13 cellular contexts compared by ENCODE assay signal in the genomic region with DNA sequence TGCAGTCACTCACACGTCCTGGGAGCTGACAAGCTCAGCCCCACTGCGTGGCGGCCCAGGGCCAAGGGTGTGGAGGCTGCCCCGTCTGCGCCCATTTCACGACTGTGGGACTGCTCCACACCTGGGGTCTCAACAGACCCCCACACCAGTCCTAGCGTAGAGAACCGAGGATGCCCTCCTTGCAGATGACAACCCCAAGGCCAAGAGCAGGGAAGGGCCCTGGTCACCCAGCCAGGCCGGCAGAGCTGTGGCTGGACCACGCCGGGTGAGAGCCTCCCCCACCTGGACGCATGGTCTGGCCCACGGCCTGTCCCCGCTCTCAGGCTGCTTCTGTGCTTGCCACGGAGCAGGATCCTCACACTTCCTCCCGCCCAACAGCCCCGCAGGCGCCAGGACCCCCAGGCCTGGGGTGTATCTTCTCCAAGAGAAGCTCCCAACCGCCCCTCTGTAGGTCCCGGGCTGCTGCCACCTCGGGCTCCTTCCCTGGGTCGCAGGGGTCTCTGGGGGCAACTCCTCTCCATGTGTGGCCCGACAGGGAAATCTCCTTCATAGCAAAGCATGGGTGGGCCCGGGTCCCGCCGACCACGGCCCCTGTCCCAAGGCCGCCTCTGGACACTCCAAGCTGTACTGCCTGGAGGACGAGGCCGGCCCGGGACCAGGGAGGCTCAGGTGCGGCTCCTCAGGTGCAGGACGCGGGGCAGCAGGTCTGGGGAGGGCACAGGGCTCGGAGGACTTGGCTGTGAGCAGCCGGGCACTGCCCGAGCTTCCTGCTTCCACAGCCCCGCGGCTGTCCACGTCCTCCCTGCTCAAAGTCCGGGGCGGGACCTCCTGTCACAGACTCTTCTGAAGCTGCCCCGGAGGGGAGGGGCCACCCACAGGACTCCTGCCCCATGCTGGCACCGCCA.
A peak's percentile ranks its signal among the peaks of the same experiment; 100 is the strongest.
DNase-seq lines count a peak whose midpoint lies in the region; ATAC-seq and TF ChIP-seq lines count a peak whose summit lies in the region.
"Had no signal": no experiment of that assay in that cellular context is flagged by ENCODE, and none has a peak within 500 bp of the region (broad histone marks: within the 10 kb centered on the region; RNA-seq: fewer than 3 reads in every experiment).

No MANE protein-coding gene starts in this region.

- peak overlapping the region in 3 of 4 donors; percentile 29 to 59 (median 31) for H3K4me3 ChIP-seq in esophagus squamous epithelium
- peak overlapping the region; percentile 23 to 33 for H3K4me3 ChIP-seq in vagina
- H3K4me3 ChIP-seq: GM12878 had no signal

- peaks cover 13 to 30% of the 10 kb centered on the region in 2 donors for H3K4me1 Mint-ChIP-seq in natural killer cell

- intact Hi-C loops in Right ventricle myocardium inferior (cut with DNase I) = no loop called here
- intact Hi-C loops in left ventricle myocardium superior (cut with micrococcal nuclease) = no loop called here
- intact Hi-C loops in esophagus squamous epithelium (cut with DNase I) = no loop called here
- intact Hi-C loops in natural killer cell (cut with micrococcal nuclease) = no loop called here
- intact Hi-C loops in vagina (cut with DNase I) = no loop called here

- H3K27ac ChIP-seq in esophagus squamous epithelium (no peak overlapping the region), vagina (no peak overlapping the region)

- ATAC-seq in Right ventricle myocardium inferior (no peak), left ventricle myocardium superior (no peak), natural killer cell (peak in 1 of 3 donors; percentile 28), HG03354 (IDR thresholded peaks at IDR 0.05; ENCODE audit: poor library complexity, severe bottlenecking, unreplicated experiment) (no peak)
- ATAC-seq: GM12878; stimulated activated naive CD8-positive, alpha-beta T cell treated with anti-CD3 and anti-CD28 coated beads, Interleukin-15, amount 100 ng/mL, for 72 hours had no signal

- no peaks in the 10 kb centered on the region for H3K36me3 Mint-ChIP-seq in natural killer cell
- H3K36me3 Mint-ChIP-seq: CD4-positive, CD25-positive, alpha-beta regulatory T cell had no signal

- peak; percentile 56 for DNase-seq in Right ventricle myocardium inferior (ENCODE audit: missing footprints)
- DNase-seq in left ventricle myocardium superior = no peak
- no peak for DNase-seq in esophagus squamous epithelium (lab: John Stamatoyannopoulos, UW)
- peak; percentile 14 for DNase-seq in natural killer cell
- DNase-seq in vagina (ENCODE audit: extremely low spot score in 2 of 2) = no peak
- DNase-seq in stimulated activated CD4-positive, alpha-beta T cell treated with anti-CD3 and anti-CD28 coated beads, Interleukin-4, amount 100 ng/mL, for 24 hours = no peak
- no peak for DNase-seq in nucleus accumbens (lab: John Stamatoyannopoulos, UW)
- DNase-seq: NCI-H146, SHP77 treated with DMSO at 0.1 percent for 48 hours had no signal

- H3K9me3 Mint-ChIP-seq in natural killer cell = no peaks in the 10 kb centered on the region

- H3K36me3 ChIP-seq in esophagus squamous epithelium = no peaks in the 10 kb centered on the region
- no peaks in the 10 kb centered on the region for H3K36me3 ChIP-seq in vagina

- H3K9me3 ChIP-seq in esophagus squamous epithelium (no peaks in the 10 kb centered on the region), vagina (no peaks in the 10 kb centered on the region)

- TF ChIP-seq CTCF in esophagus squamous epithelium (IDR thresholded peaks at IDR 0.05) (no peak), natural killer cell (IDR thresholded peaks at IDR 0.05) (no peak), vagina (IDR thresholded peaks at IDR 0.05) (no peak)

- H3K27me3 ChIP-seq in esophagus squamous epithelium (peaks cover 0 to 59% (median 0%) of the 10 kb centered on the region in 4 donors), vagina (no peaks in the 10 kb centered on the region)

- TF ChIP-seq POLR2A in esophagus squamous epithelium (IDR thresholded peaks at IDR 0.05) = no peak
- no peak for TF ChIP-seq POLR2A in vagina (IDR thresholded peaks at IDR 0.05)

- WGBS in esophagus squamous epithelium, 2 donors = 77 to 79% methylated on average over 5 to 8 of the region's 44 CpGs

- no peak overlapping the region for H3K27ac Mint-ChIP-seq in natural killer cell
- H3K27ac Mint-ChIP-seq: CD4-positive, CD25-positive, alpha-beta regulatory T cell had no signal

- H3K4me3 Mint-ChIP-seq in natural killer cell = peak overlapping the region; percentile 61

- peaks cover 13 to 16% of the 10 kb centered on the region in 2 donors for H3K27me3 Mint-ChIP-seq in natural killer cell (ENCODE audit: low read depth in 2 of 2)
- H3K27me3 Mint-ChIP-seq: stimulated activated naive CD8-positive, alpha-beta T cell treated with anti-CD3 and anti-CD28 coated beads, Interleukin-15, amount 100 ng/mL, for 72 hours had no signal

- H3K4me1 ChIP-seq in esophagus squamous epithelium (peaks cover 17 to 58% (median 39%) of the 10 kb centered on the region in 3 donors), vagina (peaks cover 43% of the 10 kb centered on the region)

Comparison
In these comparisons a context has a peak if more than half of its experiments do, and no peak if none do; other contexts are left out.
1. DNase-seq: peak in Right ventricle myocardium inferior (single experiment) and natural killer cell (single experiment); none in left ventricle myocardium superior (single experiment), esophagus squamous epithelium (single experiment), vagina (0 of 2), stimulated activated CD4-positive, alpha-beta T cell treated with anti-CD3 and anti-CD28 coated beads, Interleukin-4, amount 100 ng/mL, for 24 hours (single experiment) and nucleus accumbens (0 of 56).